Comparison of ENCODE assay signal across 13 cellular contexts in the genomic region with DNA sequence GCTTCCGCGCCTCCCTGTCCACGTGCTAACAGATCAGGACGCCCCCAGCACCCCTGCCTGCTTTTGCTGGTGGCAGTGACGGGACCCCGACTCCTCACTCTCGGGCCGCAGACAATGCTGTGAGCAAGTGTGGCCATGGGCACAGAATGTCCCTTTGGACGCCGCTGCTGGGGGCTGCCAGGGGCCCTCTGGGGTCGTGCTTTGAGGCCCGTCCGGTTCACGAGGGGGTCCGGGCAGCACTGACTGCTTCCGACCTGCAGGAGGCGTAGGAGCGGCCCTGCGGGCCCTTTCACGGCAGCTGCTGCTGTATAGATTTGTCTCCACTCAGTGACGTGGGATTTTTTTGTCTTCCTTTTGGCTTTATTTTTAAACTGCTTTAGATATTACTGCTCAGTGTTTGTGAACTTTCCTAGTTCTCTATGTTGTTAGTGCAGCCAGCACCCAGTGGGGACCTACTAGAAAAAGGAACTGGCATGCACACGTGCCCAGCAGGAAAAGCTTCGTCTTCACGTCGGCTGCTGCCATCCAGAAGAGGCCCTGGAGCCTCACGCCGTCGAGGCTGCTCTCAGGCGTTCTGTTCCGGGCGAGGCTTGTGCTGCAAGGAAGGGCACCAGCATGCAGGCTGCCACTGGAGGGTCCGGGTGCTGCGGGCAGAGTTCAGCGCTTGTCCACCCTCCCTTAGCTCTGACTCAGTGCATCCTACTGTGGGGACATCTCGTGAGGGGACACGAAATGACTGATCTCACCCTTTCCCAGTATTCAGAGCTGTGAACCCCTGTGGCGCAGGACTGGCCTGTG. TPM values are rescaled to one million over a fixed set of nuclear protein-coding genes. Genes with fewer than 3 reads are reported as not detected.
DNase-seq lines count a peak whose midpoint lies in the region; ATAC-seq and TF ChIP-seq lines count a peak whose summit lies in the region.
"Had no signal": no experiment of that assay in that cellular context is flagged by ENCODE, and none has a peak within 500 bp of the region (broad histone marks: within the 10 kb centered on the region; RNA-seq: fewer than 3 reads in every experiment).

No MANE protein-coding gene starts in this region.

- no peak overlapping the region for H3K4me3 Mint-ChIP-seq in endothelial cell (ENCODE audit: unreplicated experiment)
- H3K4me3 Mint-ChIP-seq in neural progenitor cell, result no peak overlapping the region
- H3K4me3 Mint-ChIP-seq: stimulated activated memory B cell treated with anti-CD40 and anti-IgM and Interleukin-4, amounts not matched to agents 10 μg/mL and 1 μg/mL and 100 μg/mL, for 72 hours had no signal

- H3K36me3 Mint-ChIP-seq in endothelial cell (ENCODE audit: low read depth, unreplicated experiment) (peaks cover 38% of the 10 kb centered on the region), neural progenitor cell (peaks cover 36% of the 10 kb centered on the region)

- H3K9me3 ChIP-seq in Loucy (ENCODE audit: insufficient read depth, low read depth, low read length) (no peaks in the 10 kb centered on the region), neural progenitor cell (ENCODE audit: low read depth) (no peaks in the 10 kb centered on the region)

- no peaks in the 10 kb centered on the region; the same call in 1 of the 2 replicates for H3F3A ChIP-seq in Loucy (ENCODE audit: low read depth)
- H3F3A ChIP-seq in neural progenitor cell (ENCODE audit: low read depth), result peaks cover 3% of the 10 kb centered on the region

- H2AFZ ChIP-seq in Loucy (ENCODE audit: low read length), result no peak overlapping the region
- H2AFZ ChIP-seq in neural progenitor cell (replicated peaks), result no peak overlapping the region

- H3K27me3 ChIP-seq in Loucy (ENCODE audit: insufficient read depth, low read length, poor library complexity, severe bottlenecking), result no peaks in the 10 kb centered on the region
- H3K27me3 ChIP-seq in neural progenitor cell, result no peaks in the 10 kb centered on the region

- peaks cover 8% of the 10 kb centered on the region for H4K20me1 ChIP-seq in Loucy (ENCODE audit: insufficient read depth, low read length, poor library complexity, severe bottlenecking)
- H4K20me1 ChIP-seq in neural progenitor cell (ENCODE audit: low read depth), result peaks cover 21% of the 10 kb centered on the region

- H3K36me3 ChIP-seq in Loucy (ENCODE audit: insufficient read depth, low read length), result peaks cover 63% of the 10 kb centered on the region; the same call in 1 of the 2 replicates
- no peaks in the 10 kb centered on the region for H3K36me3 ChIP-seq in neural progenitor cell

- no peak overlapping the region for H3K27ac ChIP-seq in neural progenitor cell

- H3K4me3 ChIP-seq in Loucy (ENCODE audit: low read length, poor library complexity, severe bottlenecking) (no peak overlapping the region), neural progenitor cell (no peak overlapping the region)

- no peaks in the 10 kb centered on the region for H3K4me1 Mint-ChIP-seq in endothelial cell (ENCODE audit: unreplicated experiment)
- H3K4me1 Mint-ChIP-seq in neural progenitor cell, result peaks cover 2% of the 10 kb centered on the region

- H3K9me3 Mint-ChIP-seq in endothelial cell (ENCODE audit: unreplicated experiment) (no peaks in the 10 kb centered on the region), neural progenitor cell (no peaks in the 10 kb centered on the region)
- H3K9me3 Mint-ChIP-seq: stimulated activated memory B cell treated with anti-CD40 and anti-IgM and Interleukin-4, amounts not matched to agents 10 μg/mL and 1 μg/mL and 100 μg/mL, for 72 hours had no signal

- peak; percentile 53 for TF ChIP-seq CTCF in Loucy (conservative IDR thresholded peaks at IDR 0.05; ENCODE audit: low read length)
- peak; percentile 56 for TF ChIP-seq CTCF in endothelial cell (IDR thresholded peaks at IDR 0.05; ENCODE audit: unreplicated experiment)
- TF ChIP-seq CTCF in neural progenitor cell (IDR thresholded peaks at IDR 0.05), result peak; percentile 64

- H3K9ac ChIP-seq in Loucy (ENCODE audit: low read depth, low read length, poor library complexity, severe bottlenecking), result no peak overlapping the region
- no peak overlapping the region for H3K9ac ChIP-seq in neural progenitor cell

- no peaks in the 10 kb centered on the region for H3K9me2 ChIP-seq in Loucy (replicated peaks; ENCODE audit: low read depth, low read length)

- H3K4me1 ChIP-seq in Loucy (ENCODE audit: insufficient read depth, low read length, poor library complexity, severe bottlenecking) (no peaks in the 10 kb centered on the region), neural progenitor cell (no peaks in the 10 kb centered on the region)

- H3K27ac Mint-ChIP-seq in endothelial cell (ENCODE audit: unreplicated experiment) (no peak overlapping the region), neural progenitor cell (no peak overlapping the region)
- H3K27ac Mint-ChIP-seq: stimulated activated memory B cell treated with anti-CD40 and anti-IgM and Interleukin-4, amounts not matched to agents 10 μg/mL and 1 μg/mL and 100 μg/mL, for 72 hours had no signal

- H3K79me2 ChIP-seq in Loucy (ENCODE audit: insufficient read depth, low read length), result no peaks in the 10 kb centered on the region
- no peaks in the 10 kb centered on the region for H3K79me2 ChIP-seq in neural progenitor cell (ENCODE audit: low read depth)

- ATAC-seq in GM19023 (IDR thresholded peaks at IDR 0.05; ENCODE audit: unreplicated experiment), result no peak
- ATAC-seq: stimulated activated memory B cell treated with anti-CD40 and anti-IgM and Interleukin-4, amounts not matched to agents 10 μg/mL and 1 μg/mL and 100 μg/mL, for 72 hours had no signal

- H3K4me2 ChIP-seq in Loucy (ENCODE audit: low read depth, low read length, poor library complexity, severe bottlenecking) (no peak overlapping the region), neural progenitor cell (no peak overlapping the region)

- H3K27me3 Mint-ChIP-seq in endothelial cell (ENCODE audit: unreplicated experiment), result peaks cover 11% of the 10 kb centered on the region
- peaks cover 4% of the 10 kb centered on the region for H3K27me3 Mint-ChIP-seq in neural progenitor cell (ENCODE audit: insufficient read depth, low read depth)
- H3K27me3 Mint-ChIP-seq: stimulated activated memory B cell treated with anti-CD40 and anti-IgM and Interleukin-4, amounts not matched to agents 10 μg/mL and 1 μg/mL and 100 μg/mL, for 72 hours had no signal

- peak; percentile 78 for DNase-seq in D341Med (ENCODE audit: low spot score)
- DNase-seq in endothelial cell (ENCODE audit: low spot score), result peak; percentile 54
- peak; percentile 64 for DNase-seq in neural progenitor cell (ENCODE audit: low spot score)
- no peak for DNase-seq in HK-2 (ENCODE audit: unreplicated experiment)
- DNase-seq in NCI-H345 (lab: John Stamatoyannopoulos, UW), result no peak
- no peak for DNase-seq in inferior parietal cortex (ENCODE audit: extremely low spot score)
- DNase-seq: midbrain, NCI-H1417 treated with DMSO at 0.1 percent for 48 hours, RPMI8226, small intestine had no signal

RNA-seq across cellular contexts. Expression of a gene that starts 21.7 kb away (rescaled TPM):
- 40.1 TPM for total RNA-seq in endothelial cell (ENCODE audit: unreplicated experiment)
- 10.8 and 22.7 TPM in 2 replicates for total RNA-seq in neural progenitor cell (ENCODE audit: low replicate concordance)

RNA-seq across cellular contexts. Expression of a gene that starts 35.3 kb away (rescaled TPM):
- 40.8 TPM for total RNA-seq in endothelial cell (ENCODE audit: unreplicated experiment)
- total RNA-seq in neural progenitor cell (ENCODE audit: low replicate concordance), result 2.9 and 11.4 TPM in 2 replicates

RNA-seq across cellular contexts. Expression of a gene that starts 39.5 kb away (rescaled TPM):
- 54.4 TPM for total RNA-seq in endothelial cell (ENCODE audit: unreplicated experiment)
- total RNA-seq in neural progenitor cell (ENCODE audit: low replicate concordance), result 17.2 and 37.9 TPM in 2 replicates

RNA-seq across cellular contexts. Expression of a gene that starts 45.0 kb away (rescaled TPM):
- total RNA-seq in endothelial cell (ENCODE audit: unreplicated experiment) (5.0 TPM), neural progenitor cell (ENCODE audit: low replicate concordance) (0.19 and 4.9 TPM in 2 replicates)

RNA-seq across cellular contexts. Expression of a gene that starts 46.5 kb away (rescaled TPM):
- total RNA-seq in endothelial cell (ENCODE audit: unreplicated experiment) (73.4 TPM), neural progenitor cell (ENCODE audit: low replicate concordance) (51.9 and 77.0 TPM in 2 replicates)

Comparison
In these comparisons a context has a peak if more than half of its experiments do, and no peak if none do; other contexts are left out.
1. DNase-seq: peak in D341Med (single experiment), endothelial cell (single experiment) and neural progenitor cell (single experiment); none in HK-2 (single experiment), NCI-H345 (single experiment) and inferior parietal cortex (single experiment).
2. Peak in every context shown above with its lines, with median percentiles within 50 percentile points of each other: CTCF ChIP-seq.